6 cellular contexts compared by ENCODE assay signal in the genomic region with DNA sequence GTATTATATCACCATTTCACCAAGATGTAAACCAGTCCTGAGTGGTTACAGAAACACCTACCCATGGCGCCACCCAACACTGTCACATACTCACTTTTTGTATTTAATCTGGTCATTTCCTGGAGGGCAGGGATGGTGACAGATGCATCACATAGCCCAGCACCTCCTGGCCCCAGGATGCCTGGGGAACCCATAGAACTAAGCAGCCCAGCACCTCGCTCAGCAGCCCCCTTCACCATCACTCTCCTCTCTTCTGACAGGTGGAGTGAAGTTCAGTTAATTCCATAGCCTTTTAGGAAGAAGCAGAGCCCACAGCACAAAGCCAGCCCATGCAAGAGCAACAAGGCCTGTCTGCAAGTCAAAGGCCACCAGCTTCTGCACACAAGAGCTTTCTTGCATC. TPM values are rescaled to one million over a fixed set of nuclear protein-coding genes. Genes with fewer than 3 reads are reported as not detected.
"Had no signal": no experiment of that assay in that cellular context is flagged by ENCODE, and none has a peak within 500 bp of the region (broad histone marks: within the 10 kb centered on the region; RNA-seq: fewer than 3 reads in every experiment).

No MANE protein-coding gene starts in this region.

- ATAC-seq: K562 had no signal

- H3K4me3 ChIP-seq: K562 had no signal

- DNase-seq: IMR-90, KBM-7 had no signal

- H3K36me3 Mint-ChIP-seq: IgD-negative memory B cell had no signal

- H3K27me3 Mint-ChIP-seq: IgD-negative memory B cell had no signal

- H3K4me1 Mint-ChIP-seq: IgD-negative memory B cell had no signal

- H3K4me3 Mint-ChIP-seq: IgD-negative memory B cell had no signal

- H3K27ac ChIP-seq: HL-60 had no signal

- FAIRE-seq: HTR-8/SVneo, K562 had no signal

- H3K27ac Mint-ChIP-seq: IgD-negative memory B cell had no signal

RNA-seq across cellular contexts. Expression of gene MYLK3, which starts 27.5 kb away (rescaled TPM):
- polyA plus RNA-seq: IgD-negative memory B cell had no signal
